27 cellular contexts compared by ENCODE assay signal in the genomic region with DNA sequence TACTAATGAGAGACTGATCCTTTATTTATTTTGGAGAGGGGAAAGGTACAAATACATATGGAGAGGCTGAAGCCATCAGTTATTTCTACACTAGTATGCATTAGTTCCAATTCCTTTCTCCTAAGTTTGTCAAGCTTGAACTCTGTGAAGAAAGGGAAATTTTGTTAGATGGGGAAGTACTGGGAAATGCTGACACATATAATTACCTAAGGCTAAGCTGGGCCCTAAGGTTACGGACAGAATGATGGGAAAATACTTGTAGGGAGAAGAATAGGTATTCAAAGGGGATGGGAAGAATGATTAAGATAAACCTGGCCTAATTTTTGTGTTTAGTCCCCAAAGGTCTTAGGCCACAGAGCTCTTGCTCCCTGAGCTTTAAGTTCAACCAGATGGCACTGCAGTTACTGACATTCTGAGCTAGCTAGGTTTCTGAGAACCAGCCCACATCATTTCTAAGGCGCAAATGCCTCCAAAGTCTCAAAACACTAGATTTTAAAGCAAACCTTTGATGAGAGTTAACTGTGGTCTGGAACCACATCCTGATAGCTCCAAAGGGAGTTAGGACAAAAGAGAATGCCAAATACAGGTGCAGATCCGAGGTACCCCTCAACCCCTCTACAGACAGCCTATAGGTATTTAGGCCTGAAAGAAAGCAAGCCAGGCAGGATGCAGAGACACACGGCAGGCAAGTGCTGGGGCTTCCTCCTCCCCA. TPM values are rescaled to one million over a fixed set of nuclear protein-coding genes. Genes with fewer than 3 reads are reported as not detected.
DNase-seq lines count a peak whose midpoint lies in the region; ATAC-seq, FAIRE-seq and TF ChIP-seq lines count a peak whose summit lies in the region.
"Had no signal": no experiment of that assay in that cellular context is flagged by ENCODE, and none has a peak within 500 bp of the region (broad histone marks: within the 10 kb centered on the region; RNA-seq: fewer than 3 reads in every experiment).

No MANE protein-coding gene starts in this region.

- TF ChIP-seq CTCF in nephron (IDR thresholded peaks at IDR 0.05; ENCODE audit: unreplicated experiment in 3 of 3) (no peak), prostate gland (IDR thresholded peaks at IDR 0.05) (no peak)

- H3K27me3 ChIP-seq in Karpas-422 (ENCODE audit: low read length) (no peaks in the 10 kb centered on the region), prostate gland (replicated peaks; ENCODE audit: insufficient read depth) (peaks cover 7% of the 10 kb centered on the region)

- H2AFZ ChIP-seq in Karpas-422 (ENCODE audit: low read length), result no peak overlapping the region

- no peak for DNase-seq in GM12891 (ENCODE audit: insufficient read length, low spot score)
- DNase-seq in Karpas-422, result no peak
- peak; percentile 37 for DNase-seq in cerebellar cortex (ENCODE audit: low spot score)
- DNase-seq in effector memory CD8-positive, alpha-beta T cell, result no peak
- no peak for DNase-seq in mesenteric fat pad (ENCODE audit: low spot score)
- no peak for DNase-seq in prostate gland (ENCODE audit: low spot score)
- DNase-seq: activated CD4-positive, alpha-beta T cell treated with anti-CD3 and anti-CD28 coated beads, Interleukin-2, amount 10 ng/mL, durations not matched to agents 7 days and 5 days; activated naive CD4-positive, alpha-beta T cell; activated T-cell treated with anti-CD3 and anti-CD28 coated beads, Interleukin-2, amount 50 U/mL, for 48 hours; cerebellar nuclear complex; COR-L47; DMS53; HCEC 1CT; NCI-H1048; NCI-H1694; NCI-H2171 treated with DMSO at 0.1 percent for 48 hours; NCI-H510A; RPMI8226; sigmoid colon; SJCRH30; stimulated activated CD4-positive, alpha-beta T cell treated with anti-CD3 and anti-CD28 coated beads, Interleukin-12 subunit alpha, Interleukin-12 subunit beta, amount 100 ng/mL, for 4 hours; stimulated activated CD4-positive, alpha-beta T cell treated with anti-CD3 and anti-CD28 coated beads, Interleukin-4, amount 100 ng/mL, for 24 hours; transverse colon had no signal

- H3K27me3 Mint-ChIP-seq in nephron (ENCODE audit: low read depth), result peaks cover 91% of the 10 kb centered on the region
- peaks cover 46 to 51% of the 10 kb centered on the region in 2 donors for H3K27me3 Mint-ChIP-seq in effector memory CD8-positive, alpha-beta T cell

- H4K20me1 ChIP-seq in Karpas-422 (ENCODE audit: insufficient read depth, low read depth, low read length), result no peaks in the 10 kb centered on the region

- no peak overlapping the region for H3K27ac Mint-ChIP-seq in nephron
- H3K27ac Mint-ChIP-seq in effector memory CD8-positive, alpha-beta T cell, result no peak overlapping the region
- H3K27ac Mint-ChIP-seq: activated CD4-positive, alpha-beta T cell treated with anti-CD3 and anti-CD28 coated beads, Interleukin-2, amount 10 ng/mL, durations not matched to agents 7 days and 5 days had no signal

- peak; percentile 51 for FAIRE-seq in GM12891 (lab: Jason Lieb, UNC)
- FAIRE-seq: G401.6 had no signal

- no peak overlapping the region for H3K9ac ChIP-seq in Karpas-422 (ENCODE audit: low read length)

- H3K4me3 ChIP-seq in Karpas-422 (ENCODE audit: low read length), result no peak overlapping the region
- no peak overlapping the region for H3K4me3 ChIP-seq in prostate gland
- H3K4me3 ChIP-seq: sigmoid colon, SJCRH30, transverse colon had no signal

- H3K4me1 ChIP-seq in Karpas-422 (ENCODE audit: low read length), result peaks cover 71% of the 10 kb centered on the region
- peaks cover 5% of the 10 kb centered on the region for H3K4me1 ChIP-seq in prostate gland (replicated peaks)
- H3K4me1 ChIP-seq: SJCRH30 had no signal

- no peaks in the 10 kb centered on the region for H3K9me2 ChIP-seq in Karpas-422 (replicated peaks; ENCODE audit: insufficient read depth, low read length)

- no peak overlapping the region for H3K27ac ChIP-seq in Karpas-422 (ENCODE audit: low read length)
- no peak overlapping the region for H3K27ac ChIP-seq in prostate gland
- H3K27ac ChIP-seq: C4-2B, neutrophil, sigmoid colon, SJCRH30, transverse colon had no signal

- TF ChIP-seq POLR2A in GM12891 (IDR thresholded peaks at IDR 0.05; ENCODE audit: low read depth, low read length) (no peak), prostate gland (IDR thresholded peaks at IDR 0.05) (no peak)

- peak overlapping the region; percentile 14 for H3K4me2 ChIP-seq in Karpas-422 (ENCODE audit: low read depth, low read length, poor library complexity, severe bottlenecking)

- 78% methylated on average over 4 of the region's 4 CpGs for WGBS in prostate gland

- H3K9me3 Mint-ChIP-seq in nephron, result no peaks in the 10 kb centered on the region
- H3K9me3 Mint-ChIP-seq in effector memory CD8-positive, alpha-beta T cell, result no peaks in the 10 kb centered on the region
- H3K9me3 Mint-ChIP-seq: activated CD4-positive, alpha-beta T cell treated with anti-CD3 and anti-CD28 coated beads, Interleukin-2, amount 10 ng/mL, durations not matched to agents 7 days and 5 days had no signal

- no peaks in the 10 kb centered on the region for H3K9me3 ChIP-seq in Karpas-422 (ENCODE audit: low read length)
- no peaks in the 10 kb centered on the region for H3K9me3 ChIP-seq in prostate gland
- H3K9me3 ChIP-seq: neutrophil, sigmoid colon, SJCRH30, transverse colon had no signal

- H3K36me3 ChIP-seq in Karpas-422 (ENCODE audit: insufficient read depth, low read length) (no peaks in the 10 kb centered on the region), prostate gland (no peaks in the 10 kb centered on the region)
- H3K36me3 ChIP-seq: neutrophil, sigmoid colon, SJCRH30, transverse colon had no signal

- ATAC-seq in effector memory CD8-positive, alpha-beta T cell (replicated peaks), result no peak

- no peaks in the 10 kb centered on the region for H3K36me3 Mint-ChIP-seq in nephron (ENCODE audit: low read depth)
- peaks cover 4% of the 10 kb centered on the region for H3K36me3 Mint-ChIP-seq in effector memory CD8-positive, alpha-beta T cell (ENCODE audit: insufficient read depth)

- intact Hi-C loops in prostate gland (cut with DNase I), result no loop called here

- H3K4me1 Mint-ChIP-seq in nephron, result peaks cover 7% of the 10 kb centered on the region
- peaks cover 23 to 33% of the 10 kb centered on the region in 2 donors for H3K4me1 Mint-ChIP-seq in effector memory CD8-positive, alpha-beta T cell (ENCODE audit: low read depth in 2 of 2)

- no peaks in the 10 kb centered on the region for H3K79me2 ChIP-seq in Karpas-422 (ENCODE audit: low read length)

- H3K4me3 Mint-ChIP-seq in nephron, result peak overlapping the region in 2 of 3 experiments; percentile 0 to 11
- H3K4me3 Mint-ChIP-seq in effector memory CD8-positive, alpha-beta T cell, result no peak overlapping the region
- H3K4me3 Mint-ChIP-seq: activated CD4-positive, alpha-beta T cell treated with anti-CD3 and anti-CD28 coated beads, Interleukin-2, amount 10 ng/mL, durations not matched to agents 7 days and 5 days had no signal

TF ChIP-seq in GM12891, 5 proteins besides CTCF, POLR2A, EP300 and RAD21:
- TF ChIP-seq POLR2AphosphoS5 (IDR thresholded peaks at IDR 0.05; ENCODE audit: low read depth, low read length) (no peak), SPI1 (IDR thresholded peaks at IDR 0.05; ENCODE audit: low read depth, low read length) (no peak), PAX5 (IDR thresholded peaks at IDR 0.05; ENCODE audit: insufficient read depth, low read length, severe bottlenecking) (no peak), POU2F2 (IDR thresholded peaks at IDR 0.05; ENCODE audit: low read depth, low read length) (no peak), TAF1 (IDR thresholded peaks at IDR 0.05; ENCODE audit: low read depth, low read length) (no peak)

RNA-seq across cellular contexts. Expression of a gene that starts 2.7 kb away (rescaled TPM):
- 10.9 TPM for polyA plus RNA-seq in GM12891 (2012; ENCODE audit: low read depth, missing spikeins)
- total RNA-seq in Karpas-422 (2014; rRNA removed; shearing (Covaris generic); ENCODE audit: low replicate concordance), result 4.7 and 7.3 TPM in 2 replicates
- total RNA-seq in mesenteric fat pad (1.9 TPM), prostate gland (10 to 100 TPM in 1 of 2 donors, under 1 TPM in 1; 0.55 to 23.1 TPM)
- total RNA-seq: activated CD4-positive, alpha-beta T cell treated with anti-CD3 and anti-CD28 coated beads, Interleukin-2, amount 10 ng/mL, durations not matched to agents 7 days and 5 days had no signal

Comparison
In these comparisons a context has a peak if more than half of its experiments do, and no peak if none do; other contexts are left out.
1. H3K4me3 Mint-ChIP-seq: peak in nephron (2 of 3); none in effector memory CD8-positive, alpha-beta T cell (0 of 2).